In the genomic region with DNA sequence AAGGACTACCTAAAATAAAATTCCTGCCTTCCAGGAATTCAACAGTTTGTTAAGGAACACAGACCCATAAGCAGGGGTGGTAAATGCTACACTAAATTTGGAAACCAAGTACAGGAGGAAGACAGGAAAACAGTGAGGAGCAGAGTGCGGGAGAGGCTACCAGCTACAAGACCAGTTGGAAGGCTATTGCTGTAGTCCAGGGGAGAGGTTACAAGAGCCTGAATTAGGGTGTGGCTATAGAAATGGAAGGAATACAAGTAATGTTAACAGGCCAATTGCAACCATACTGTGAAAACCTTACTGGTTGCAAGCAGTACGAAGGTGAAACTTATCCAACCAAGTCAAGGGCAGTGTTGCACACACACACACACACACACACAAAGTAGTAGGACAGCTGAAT, we compare ENCODE assay signal across 9 cellular contexts. TPM values are rescaled to one million over a fixed set of nuclear protein-coding genes. Genes with fewer than 3 reads are reported as not detected.
DNase-seq lines count a peak whose midpoint lies in the region; ATAC-seq, FAIRE-seq and TF ChIP-seq lines count a peak whose summit lies in the region.
"Had no signal": no experiment of that assay in that cellular context is flagged by ENCODE, and none has a peak within 500 bp of the region (broad histone marks: within the 10 kb centered on the region; RNA-seq: fewer than 3 reads in every experiment).

No MANE protein-coding gene starts in this region.

- H3K9ac ChIP-seq in NT2/D1 (ENCODE audit: insufficient read length, low read depth) = no peak overlapping the region

- peaks cover 21% of the 10 kb centered on the region for H4K20me1 ChIP-seq in osteoblast (ENCODE audit: insufficient read depth, low read length)

- peak; percentile 40 for FAIRE-seq in GM12891 (lab: Jason Lieb, UNC)

- peaks cover 30% of the 10 kb centered on the region for H3K79me2 ChIP-seq in osteoblast (ENCODE audit: insufficient read depth, low read length)

- H3K4me2 ChIP-seq in osteoblast (ENCODE audit: insufficient read depth, low read length) = peak overlapping the region; percentile 92

- H3K4me1 ChIP-seq in NT2/D1 (ENCODE audit: insufficient read depth, insufficient read length) (no peaks in the 10 kb centered on the region), osteoblast (ENCODE audit: insufficient read depth, low read length) (peaks cover 6% of the 10 kb centered on the region)
- H3K4me1 ChIP-seq in effector memory CD4-positive, alpha-beta T cell (ENCODE audit: control insufficient read depth, insufficient read depth, low read length, poor library complexity, severe bottlenecking) = peaks cover 10% of the 10 kb centered on the region

- TF ChIP-seq CTCF in osteoblast (IDR thresholded peaks at IDR 0.05; ENCODE audit: extremely low read depth, low read depth, low read length) = no peak

- H3K36me3 ChIP-seq in NT2/D1 (ENCODE audit: insufficient read depth, insufficient read length, low read length) = peaks cover 23% of the 10 kb centered on the region
- H3K36me3 ChIP-seq in effector memory CD4-positive, alpha-beta T cell (ENCODE audit: control insufficient read depth, insufficient read depth, low read length) = peaks cover 2% of the 10 kb centered on the region
- peaks cover 5% of the 10 kb centered on the region for H3K36me3 ChIP-seq in osteoblast (ENCODE audit: insufficient read depth, low read length)

- DNase-seq in GM12891 (ENCODE audit: insufficient read length, low spot score) = no peak
- DNase-seq in NT2/D1 (ENCODE audit: low read depth, low spot score) = no peak
- DNase-seq in effector memory CD4-positive, alpha-beta T cell = no peak
- no peak for DNase-seq in osteoblast (ENCODE audit: insufficient read length, low spot score, missing footprints)
- DNase-seq in SKM-1 treated with dmso at 0.1 percent for 144 hours (lab: John Stamatoyannopoulos, UW; ENCODE audit: unreplicated experiment) = no peak
- no peak for DNase-seq in activated effector memory CD4-positive, alpha-beta T cell treated with anti-CD3 and anti-CD28 coated beads, Interleukin-2, amount 50 U/mL, for 16 hours
- no peak for DNase-seq in activated gamma-delta T cell treated with Interleukin-2 at 50 U/mL for 16 hours

- H2AFZ ChIP-seq in osteoblast (ENCODE audit: low read length) = peak overlapping the region; percentile 99

- H3K27me3 ChIP-seq in NT2/D1 (ENCODE audit: insufficient read depth, insufficient read length) = peaks cover 24% of the 10 kb centered on the region
- H3K27me3 ChIP-seq in effector memory CD4-positive, alpha-beta T cell (replicated peaks; ENCODE audit: control insufficient read depth, insufficient read depth, low read length, poor library complexity, severe bottlenecking) = peaks cover 8% of the 10 kb centered on the region
- H3K27me3 ChIP-seq in osteoblast (ENCODE audit: insufficient read depth, low read length) = peaks cover 9% of the 10 kb centered on the region

- H3K9me3 ChIP-seq in NT2/D1 (ENCODE audit: insufficient read depth, low read length) (no peaks in the 10 kb centered on the region), osteoblast (ENCODE audit: low read depth, low read length) (no peaks in the 10 kb centered on the region)
- H3K9me3 ChIP-seq in effector memory CD4-positive, alpha-beta T cell (ENCODE audit: control insufficient read depth, low read length) = no peaks in the 10 kb centered on the region

- peak overlapping the region; percentile 97 for H3K4me3 ChIP-seq in NT2/D1 (ENCODE audit: insufficient read length, low read depth)
- H3K4me3 ChIP-seq in effector memory CD4-positive, alpha-beta T cell (ENCODE audit: insufficient read depth, low read depth, low read length, poor library complexity, severe bottlenecking) = peak overlapping the region; percentile 99
- H3K4me3 ChIP-seq in osteoblast (ENCODE audit: insufficient read depth, low read length) = peak overlapping the region; percentile 88

- TF ChIP-seq POLR2A in GM12891 (IDR thresholded peaks at IDR 0.05; ENCODE audit: low read depth, low read length) = no peak

- no peak for ATAC-seq in HG03457 (IDR thresholded peaks at IDR 0.05; ENCODE audit: unreplicated experiment)

- no peak overlapping the region for H3K27ac ChIP-seq in effector memory CD4-positive, alpha-beta T cell (ENCODE audit: insufficient read depth, low read length, poor library complexity, severe bottlenecking)
- H3K27ac ChIP-seq in osteoblast (ENCODE audit: low read depth, low read length) = no peak overlapping the region

TF ChIP-seq in GM12891, 5 proteins besides CTCF, POLR2A, EP300 and RAD21:
- no peak for TF ChIP-seq SPI1 (IDR thresholded peaks at IDR 0.05; ENCODE audit: low read depth, low read length)
- TF ChIP-seq TAF1 (IDR thresholded peaks at IDR 0.05; ENCODE audit: low read depth, low read length) = no peak
- no peak for TF ChIP-seq POU2F2 (IDR thresholded peaks at IDR 0.05; ENCODE audit: low read depth, low read length)
- no peak for TF ChIP-seq POLR2AphosphoS5 (IDR thresholded peaks at IDR 0.05; ENCODE audit: low read depth, low read length)
- TF ChIP-seq PAX5 (IDR thresholded peaks at IDR 0.05; ENCODE audit: insufficient read depth, low read length, severe bottlenecking) = no peak
TF ChIP-seq in GM12891: peak in this region for 0.

RNA-seq across cellular contexts. Expression of a gene that starts 0.9 kb away (rescaled TPM):
- 16.1 TPM for polyA plus RNA-seq in GM12891 (2012; ENCODE audit: low read depth, missing spikeins)
- 45.7 and 59.0 TPM in 2 replicates for total RNA-seq in osteoblast

RNA-seq across cellular contexts. Expression of a gene that starts 11.5 kb away (rescaled TPM):
- 7.2 TPM for polyA plus RNA-seq in GM12891 (2012; ENCODE audit: low read depth, missing spikeins)
- 16.3 and 17.1 TPM in 2 replicates for total RNA-seq in osteoblast

RNA-seq across cellular contexts. Expression of a gene that starts 54.0 kb away (rescaled TPM):
- not detected for polyA plus RNA-seq in GM12891 (2012; ENCODE audit: low read depth, missing spikeins)
- not detected in 2 replicates for total RNA-seq in osteoblast
- total RNA-seq: T-helper 1 cell treated with Interleukin-12 subunit alpha and Interleukin-12 subunit beta and Interleukin-4 antibody, amounts not matched to agents 30 ng/mL and 1 ng/mL, for 36 hours had no signal
